ENCODE assay signal across 8 cellular contexts in the genomic region with DNA sequence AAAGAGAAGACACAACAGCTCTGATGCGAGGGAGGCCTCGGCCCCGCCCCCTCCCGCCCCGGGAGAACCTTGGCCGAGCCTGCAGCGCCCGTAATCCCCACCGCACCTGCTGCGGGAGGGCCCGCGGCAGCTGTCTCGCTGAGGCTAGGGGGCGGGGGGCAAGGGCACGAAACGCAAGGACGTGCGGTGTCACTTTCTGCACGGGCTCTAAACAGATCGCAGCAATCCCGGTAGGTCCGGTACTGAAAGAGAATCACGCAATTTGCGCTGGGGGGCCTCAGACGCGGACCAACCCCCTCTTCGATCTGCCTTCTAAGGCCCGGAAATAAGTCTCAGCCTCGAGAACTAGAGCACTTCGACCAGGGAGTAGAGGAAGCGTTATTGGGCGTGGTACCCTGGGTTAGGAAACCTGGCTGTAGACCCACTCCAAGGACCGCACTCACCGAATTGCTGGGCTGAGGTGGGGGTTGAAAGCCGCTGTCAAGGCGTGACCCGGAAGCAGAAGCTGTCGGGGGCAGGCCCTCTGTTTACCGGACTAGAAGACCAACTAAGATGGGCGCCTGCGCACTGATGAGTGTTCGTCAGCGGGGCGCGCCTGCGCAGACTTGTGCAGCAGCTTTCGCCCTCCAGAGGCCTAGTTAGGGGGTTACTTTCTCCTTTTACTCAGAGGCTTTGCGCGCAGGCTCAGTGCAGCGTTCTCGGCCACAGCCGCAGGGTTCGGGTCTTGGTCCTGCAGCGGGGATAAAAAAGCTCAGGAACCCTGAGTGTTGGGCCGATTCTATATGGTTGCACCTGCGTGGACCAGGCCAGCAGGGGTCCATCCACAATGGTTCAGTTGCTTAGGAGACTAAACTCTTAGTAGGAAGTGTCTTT. TPM values are rescaled to one million over a fixed set of nuclear protein-coding genes. Genes with fewer than 3 reads are reported as not detected.
A peak's percentile ranks its signal among the peaks of the same experiment; 100 is the strongest.
DNase-seq lines count a peak whose midpoint lies in the region; TF ChIP-seq lines count a peak whose summit lies in the region.

A gene with protein sequence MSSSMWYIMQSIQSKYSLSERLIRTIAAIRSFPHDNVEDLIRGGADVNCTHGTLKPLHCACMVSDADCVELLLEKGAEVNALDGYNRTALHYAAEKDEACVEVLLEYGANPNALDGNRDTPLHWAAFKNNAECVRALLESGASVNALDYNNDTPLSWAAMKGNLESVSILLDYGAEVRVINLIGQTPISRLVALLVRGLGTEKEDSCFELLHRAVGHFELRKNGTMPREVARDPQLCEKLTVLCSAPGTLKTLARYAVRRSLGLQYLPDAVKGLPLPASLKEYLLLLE (minus strand): TSS at position 500 of the 873 bp plus-strand sequence. CDS start 4,019 bp downstream, outside the sequence.

- no peaks in the 10 kb centered on the region for H3K9me3 ChIP-seq in GM23248 (ENCODE audit: low read depth)
- no peaks in the 10 kb centered on the region for H3K9me3 ChIP-seq in esophagus squamous epithelium

- TF ChIP-seq CTCF in esophagus squamous epithelium (IDR thresholded peaks at IDR 0.05) = peak in 4 of 6 experiments; percentile 50 to 68 (median 57)

- WGBS in GM23248 (ENCODE audit: low coverage in 1 of 2, low lambda C conversion rate in 2 of 2, missing lambda C conversion rate in 2 of 2), 2 experiments = 0 to 1% methylated on average over 47 to 56 of the region's 56 CpGs
- 0% methylated on average over 16 to 42 of the region's 56 CpGs for WGBS in esophagus squamous epithelium, 2 donors

- peak within 1 kb of the TSS; percentile 97 for H3K4me2 ChIP-seq in GM23248 (ENCODE audit: unreplicated experiment)

- H3K4me1 ChIP-seq in GM23248 (ENCODE audit: insufficient read depth) (peaks cover 6% of the 10 kb centered on the region), esophagus squamous epithelium (peaks cover 3 to 23% (median 9%) of the 10 kb centered on the region in 3 donors)

- H4K20me1 ChIP-seq in GM23248 (ENCODE audit: insufficient read depth) = no peaks in the 10 kb centered on the region

- peaks cover 37% of the 10 kb centered on the region for H3K79me2 ChIP-seq in GM23248 (ENCODE audit: insufficient read depth)

- H3K4me3 ChIP-seq in GM23248 (peak within 1 kb of the TSS; percentile 93), esophagus squamous epithelium (peak within 1 kb of the TSS; percentile 67 to 99 (median 79))

- no peaks in the 10 kb centered on the region for H3K9me2 ChIP-seq in GM23248 (ENCODE audit: insufficient read depth)

- H3K36me3 ChIP-seq in GM23248 (ENCODE audit: low read depth) (no peaks in the 10 kb centered on the region), esophagus squamous epithelium (peaks cover 0 to 23% (median 0%) of the 10 kb centered on the region in 3 donors)

- H3K27ac ChIP-seq in GM23248 = peak within 1 kb of the TSS; percentile 35
- peak within 1 kb of the TSS; percentile 83 to 92 (median 87) for H3K27ac ChIP-seq in esophagus squamous epithelium

- intact Hi-C loops in esophagus squamous epithelium (cut with DNase I) = no loop called here

- peak in 1 of 4 donors; percentile 12 for TF ChIP-seq POLR2A in esophagus squamous epithelium (IDR thresholded peaks at IDR 0.05)

- H2AFZ ChIP-seq in GM23248 = peak within 1 kb of the TSS; percentile 99

- in situ Hi-C loops in GM23248 (cut with MboI) = no loop called here

- H3K27me3 ChIP-seq in GM23248 (replicated peaks; ENCODE audit: insufficient read depth) (no peaks in the 10 kb centered on the region), esophagus squamous epithelium (no peaks in the 10 kb centered on the region)

- H3F3A ChIP-seq in GM23248 (ENCODE audit: insufficient read depth) = no peaks in the 10 kb centered on the region

- DNase-seq in EH (ENCODE audit: low read depth) = peak; percentile 98
- peak; percentile 99 for DNase-seq in GM23248
- peak; percentile 97 to 99 for DNase-seq in Kasumi-1 (lab: John Stamatoyannopoulos, UW)
- DNase-seq in RKO (ENCODE audit: low spot score) = peak; percentile 99
- peak; percentile 98 for DNase-seq in activated T-helper 1 cell treated with Interleukin-2 at 50 U/mL for 16 hours (ENCODE audit: low read depth)
- DNase-seq in esophagus squamous epithelium (lab: John Stamatoyannopoulos, UW) = peak; percentile 93
- peak; percentile 98 for DNase-seq in myocyte (ENCODE audit: low read depth)
- peak; percentile 95 to 98 for DNase-seq in stimulated activated CD8-positive, alpha-beta memory T cell treated with anti-CD3 and anti-CD28 coated beads, Interleukin-7, amount 100 ng/mL, for 48 hours (ENCODE audit: extremely low read depth in 1 of 2, low read depth in 1 of 2)

- peak within 1 kb of the TSS; percentile 85 for H3K9ac ChIP-seq in GM23248

RNA-seq across cellular contexts. Expression of the gene that starts here (rescaled TPM):
- 27.3 and 41.5 TPM in 2 replicates for total RNA-seq in GM23248 (2014; rRNA removed; shearing (Covaris generic))
- 23.3 and 31.2 TPM in 2 replicates for polyA plus RNA-seq in GM23248 (2016; fragmentation: Nextera tagmentation; extraction: Ambion mirVana)
- 10 to 100 TPM; 13.2 to 28.2 (median 24.8) TPM for total RNA-seq in esophagus squamous epithelium
- 41.5 and 44.8 TPM in 2 replicates for total RNA-seq in myocyte
- 37.8 TPM for polyA plus RNA-seq in myocyte (2012)

Comparison
In these comparisons a context has a peak if more than half of its experiments do, and no peak if none do; other contexts are left out.
1. Peak in every context shown above with its lines: DNase-seq, H3K4me3 ChIP-seq and H3K27ac ChIP-seq.